20 cellular contexts compared by ENCODE assay signal in genomic region chr6:101716387-101716786, GRCh38.
"Had no signal": no experiment of that assay in that cellular context is flagged by ENCODE, and none has a peak within 500 bp of the region (broad histone marks: within the 10 kb centered on the region; RNA-seq: fewer than 3 reads in every experiment).

No MANE protein-coding gene starts in this region.

- H3K9me3 ChIP-seq: lower lobe of right lung, right lobe of liver, thoracic aorta, tibial nerve, upper lobe of right lung, uterus had no signal

- H3K4me3 Mint-ChIP-seq: naive B cell; natural killer cell treated with Interleukin-12 subunit alpha and Interleukin-12 subunit beta and Interleukin-15 and Interleukin-18, amount 100 ng/mL, for 72 hours; neural crest cell; stimulated activated naive B cell treated with anti-CD40 and anti-IgM and Interleukin-4, amounts not matched to agents 10 μg/mL and 1 μg/mL and 100 μg/mL, for 72 hours; stimulated activated naive CD8-positive, alpha-beta T cell treated with anti-CD3 and anti-CD28 coated beads, Interleukin-15, Interleukin-2, amounts not matched to agents 100 ng/mL and 50 ng/mL, for 24 hours had no signal

- H3K36me3 Mint-ChIP-seq: naive B cell; natural killer cell treated with Interleukin-12 subunit alpha and Interleukin-12 subunit beta and Interleukin-15 and Interleukin-18, amount 100 ng/mL, for 72 hours; stimulated activated naive B cell treated with anti-CD40 and anti-IgM and Interleukin-4, amounts not matched to agents 10 μg/mL and 1 μg/mL and 100 μg/mL, for 72 hours had no signal

- H3K4me3 ChIP-seq: coronary artery, lower lobe of right lung, right lobe of liver, thoracic aorta, tibial nerve, upper lobe of right lung, uterus had no signal

- H3K27me3 Mint-ChIP-seq: naive B cell; natural killer cell treated with Interleukin-12 subunit alpha and Interleukin-12 subunit beta and Interleukin-15 and Interleukin-18, amount 100 ng/mL, for 72 hours; progenitor cell of endocrine pancreas; stimulated activated naive B cell treated with anti-CD40 and anti-IgM and Interleukin-4, amounts not matched to agents 10 μg/mL and 1 μg/mL and 100 μg/mL, for 72 hours; stimulated activated naive CD8-positive, alpha-beta T cell treated with anti-CD3 and anti-CD28 coated beads, Interleukin-15, Interleukin-2, amounts not matched to agents 100 ng/mL and 50 ng/mL, for 24 hours had no signal

- H3K27me3 ChIP-seq: right lobe of liver, tibial nerve, upper lobe of right lung, uterus had no signal

- H3K4me1 Mint-ChIP-seq: naive B cell; stimulated activated naive B cell treated with anti-CD40 and anti-IgM and Interleukin-4, amounts not matched to agents 10 μg/mL and 1 μg/mL and 100 μg/mL, for 72 hours had no signal

- H3K27ac Mint-ChIP-seq: naive B cell; natural killer cell treated with Interleukin-12 subunit alpha and Interleukin-12 subunit beta and Interleukin-15 and Interleukin-18, amount 100 ng/mL, for 72 hours; progenitor cell of endocrine pancreas; stimulated activated naive B cell treated with anti-CD40 and anti-IgM and Interleukin-4, amounts not matched to agents 10 μg/mL and 1 μg/mL and 100 μg/mL, for 72 hours; stimulated activated naive CD8-positive, alpha-beta T cell treated with anti-CD3 and anti-CD28 coated beads, Interleukin-15, Interleukin-2, amounts not matched to agents 100 ng/mL and 50 ng/mL, for 24 hours had no signal

- H3K9me3 Mint-ChIP-seq: neural crest cell; stimulated activated naive B cell treated with anti-CD40 and anti-IgM and Interleukin-4, amounts not matched to agents 10 μg/mL and 1 μg/mL and 100 μg/mL, for 72 hours; stimulated activated naive CD8-positive, alpha-beta T cell treated with anti-CD3 and anti-CD28 coated beads, Interleukin-15, Interleukin-2, amounts not matched to agents 100 ng/mL and 50 ng/mL, for 24 hours had no signal

- DNase-seq: dermis blood vessel endothelial cell; effector memory CD4-positive, alpha-beta T cell; left ventricle myocardium superior; lower lobe of right lung; naive B cell; right lobe of liver; small intestine; stimulated activated CD4-positive, alpha-beta T cell treated with anti-CD3 and anti-CD28 coated beads, Interleukin-15, amount 100 ng/mL, for 24 hours; stimulated activated CD4-positive, alpha-beta T cell treated with anti-CD3 and anti-CD28 coated beads, Interleukin-2, amount 100 ng/mL, for 48 hours; stimulated activated naive B cell treated with anti-CD40 and anti-IgM and Interleukin-4, amounts not matched to agents 10 μg/mL and 1 μg/mL and 100 μg/mL, for 72 hours; upper lobe of right lung; uterus had no signal

- ATAC-seq: left ventricle myocardium superior; lower lobe of right lung; natural killer cell treated with Interleukin-12 subunit alpha and Interleukin-12 subunit beta and Interleukin-15 and Interleukin-18, amount 100 ng/mL, for 72 hours; right lobe of liver; stimulated activated naive B cell treated with anti-CD40 and anti-IgM and Interleukin-4, amounts not matched to agents 10 μg/mL and 1 μg/mL and 100 μg/mL, for 72 hours; upper lobe of right lung had no signal

- H3K79me2 ChIP-seq: parathyroid adenoma had no signal

- H3K36me3 ChIP-seq: lower lobe of right lung, right lobe of liver, thoracic aorta, tibial nerve, upper lobe of right lung, uterus had no signal

- H3K9ac ChIP-seq: parathyroid adenoma had no signal

- H2AFZ ChIP-seq: parathyroid adenoma had no signal

- H3K27ac ChIP-seq: coronary artery, lower lobe of right lung, parathyroid adenoma, right lobe of liver, thoracic aorta, tibial nerve, upper lobe of right lung, uterus had no signal

- H3K4me1 ChIP-seq: lower lobe of right lung, parathyroid adenoma, right lobe of liver, tibial nerve, upper lobe of right lung, uterus had no signal
